In the genomic region with DNA sequence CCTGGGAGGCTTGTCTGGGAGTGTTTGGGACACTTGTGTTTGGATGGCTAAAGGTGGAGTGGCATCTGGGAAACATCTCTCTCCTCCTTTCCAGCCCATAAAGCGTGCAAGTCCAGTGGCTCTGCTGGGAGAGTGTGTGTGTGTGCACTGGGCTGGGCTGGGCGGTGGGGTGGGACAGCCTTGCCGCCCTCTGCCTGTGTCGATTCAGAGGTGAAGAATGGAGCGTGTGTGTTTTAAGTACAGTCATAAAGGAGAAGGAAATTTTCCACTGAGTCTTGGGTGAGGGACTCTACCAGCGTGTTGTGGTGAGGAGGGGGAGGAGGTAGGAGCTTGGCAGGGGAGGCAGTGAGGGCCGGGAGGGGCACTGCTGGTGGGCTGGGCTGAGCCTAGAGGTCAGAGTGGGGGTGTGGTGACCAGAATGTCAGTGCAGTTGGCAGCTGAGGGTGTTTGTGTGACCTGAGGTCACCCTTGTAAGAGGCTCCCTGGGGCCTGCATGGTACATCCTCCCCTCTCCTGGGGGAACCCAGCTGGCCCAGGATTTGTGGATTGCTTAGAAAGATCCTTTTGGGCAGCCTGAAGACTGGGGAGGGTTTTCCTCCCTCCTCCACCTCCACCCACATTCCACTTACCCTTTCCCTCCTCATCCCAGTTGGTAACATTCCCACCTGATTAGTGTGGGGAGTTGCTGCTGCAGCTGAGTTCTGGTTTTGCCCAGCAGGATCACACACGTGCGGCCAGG, we compare ENCODE assay signal across 9 cellular contexts. TPM values are rescaled to one million over a fixed set of nuclear protein-coding genes. Genes with fewer than 3 reads are reported as not detected.
DNase-seq lines count a peak whose midpoint lies in the region; ATAC-seq and TF ChIP-seq lines count a peak whose summit lies in the region.
"Had no signal": no experiment of that assay in that cellular context is flagged by ENCODE, and none has a peak within 500 bp of the region (broad histone marks: within the 10 kb centered on the region; RNA-seq: fewer than 3 reads in every experiment).

No MANE protein-coding gene starts in this region.

- H3K27ac Mint-ChIP-seq in activated T-cell treated with anti-CD3 and anti-CD28 coated beads, Interleukin-2, amount 50 U/mL, for 72 hours, result no peak overlapping the region

- no peaks in the 10 kb centered on the region for H3K9me3 ChIP-seq in right lobe of liver
- H3K9me3 ChIP-seq in thoracic aorta, result no peaks in the 10 kb centered on the region

- TF ChIP-seq CTCF in dorsolateral prefrontal cortex (IDR thresholded peaks at IDR 0.05 in 54 of 56, conservative IDR thresholded peaks at IDR 0.05 in 2 of 56; ENCODE audit: low read depth in 1 of 56, partially characterized antibody in 56 of 56) (no peak), right lobe of liver (IDR thresholded peaks at IDR 0.05) (no peak), thoracic aorta (IDR thresholded peaks at IDR 0.05) (no peak)

- H3K27me3 ChIP-seq in dorsolateral prefrontal cortex (peaks cover 0 to 4% (median 0%) of the 10 kb centered on the region in 45 donors), right lobe of liver (no peaks in the 10 kb centered on the region), thoracic aorta (replicated peaks; ENCODE audit: insufficient read depth) (no peaks in the 10 kb centered on the region)

- peak; percentile 7 to 16 (median 12) for ATAC-seq in right lobe of liver
- ATAC-seq in thoracic aorta (ENCODE audit: insufficient number of reproducible peaks, low FRiP score, low read depth), result no peak
- ATAC-seq in HG02588 (IDR thresholded peaks at IDR 0.05; ENCODE audit: unreplicated experiment), result no peak
- no peak for ATAC-seq in activated T-cell treated with anti-CD3 and anti-CD28 coated beads, Interleukin-2, amount 50 U/mL, for 72 hours (replicated peaks in 1 of 2)
- ATAC-seq in GM21367 (IDR thresholded peaks at IDR 0.05; ENCODE audit: unreplicated experiment), result no peak

- H3K27me3 Mint-ChIP-seq in activated T-cell treated with anti-CD3 and anti-CD28 coated beads, Interleukin-2, amount 50 U/mL, for 72 hours (ENCODE audit: low read depth), result peaks cover 51% of the 10 kb centered on the region

- H3K27ac ChIP-seq in dorsolateral prefrontal cortex (peak overlapping the region in 22 of 59 donors; percentile 6 to 77 (median 52)), right lobe of liver (peak overlapping the region in 2 of 3 donors; percentile 31 to 81), thoracic aorta (peak overlapping the region; percentile 45 to 74)

- H3K36me3 ChIP-seq in right lobe of liver, result no peaks in the 10 kb centered on the region
- H3K36me3 ChIP-seq in thoracic aorta, result no peaks in the 10 kb centered on the region

- DNase-seq in M059J (ENCODE audit: low read depth) (peak; percentile 64), dorsolateral prefrontal cortex (no peak), right lobe of liver (peak in 2 of 3 donors; percentile 36 to 64), thoracic aorta (ENCODE audit: low spot score) (no peak), HPDE6-E6E7 (ENCODE audit: extremely low spot score) (no peak)
- no peak for DNase-seq in activated T-cell treated with anti-CD3 and anti-CD28 coated beads, Interleukin-2, amount 50 U/mL, for 72 hours
- DNase-seq: RPMI8226 had no signal

- H3K4me1 Mint-ChIP-seq in activated T-cell treated with anti-CD3 and anti-CD28 coated beads, Interleukin-2, amount 50 U/mL, for 72 hours (ENCODE audit: low read depth), result no peaks in the 10 kb centered on the region

- H3K4me3 Mint-ChIP-seq in activated T-cell treated with anti-CD3 and anti-CD28 coated beads, Interleukin-2, amount 50 U/mL, for 72 hours, result no peak overlapping the region

- peaks cover 0 to 23% (median 10%) of the 10 kb centered on the region in 4 donors for H3K4me1 ChIP-seq in right lobe of liver
- peaks cover 0 to 46% of the 10 kb centered on the region in 2 donors for H3K4me1 ChIP-seq in thoracic aorta (ENCODE audit: control insufficient read depth in 1 of 2, low read depth in 2 of 2)

- no peaks in the 10 kb centered on the region for H3K36me3 Mint-ChIP-seq in activated T-cell treated with anti-CD3 and anti-CD28 coated beads, Interleukin-2, amount 50 U/mL, for 72 hours (ENCODE audit: insufficient read depth in 2 of 2)

- WGBS in right lobe of liver (ENCODE audit: insufficient coverage, low coverage, low lambda C conversion rate, missing lambda C conversion rate), result 49% methylated on average over 4 of the region's 9 CpGs

- TF ChIP-seq POLR2A in right lobe of liver (IDR thresholded peaks at IDR 0.05), result no peak

- intact Hi-C loops in dorsolateral prefrontal cortex (cut with DNase I) (loop anchor here in 1 of 2 donors (5.0 kb wide), 1 partner anchor 391 kb away; the partner anchor contains the start of gene RTCB), right lobe of liver (cut with DNase I) (no loop called here)

- H3K9me3 Mint-ChIP-seq in activated T-cell treated with anti-CD3 and anti-CD28 coated beads, Interleukin-2, amount 50 U/mL, for 72 hours, result no peaks in the 10 kb centered on the region

- peak overlapping the region; percentile 43 to 84 (median 69) for H3K4me3 ChIP-seq in dorsolateral prefrontal cortex
- peak overlapping the region; percentile 66 to 79 (median 71) for H3K4me3 ChIP-seq in right lobe of liver
- peak overlapping the region; percentile 77 for H3K4me3 ChIP-seq in thoracic aorta

RNA-seq across cellular contexts. Expression of gene TIMP3, which starts 1.7 kb away (rescaled TPM):
- 45.9 and 62.1 TPM in 2 replicates for total RNA-seq in M059J (2014; rRNA removed; shearing (Covaris generic))
- total RNA-seq in dorsolateral prefrontal cortex, result 100 to 1,000 TPM in 10 of 120 experiments, 10 to 100 TPM in 110; 30.5 to 155 (median 57.5) TPM
- total RNA-seq in right lobe of liver, result 10 to 100 TPM; 21.9 to 58.6 (median 52.7) TPM
- 100 to 1,000 TPM; 471 to 756 TPM for total RNA-seq in thoracic aorta
- total RNA-seq in activated T-cell treated with anti-CD3 and anti-CD28 coated beads, Interleukin-2, amount 50 U/mL, for 72 hours, result under 1 TPM in 1 of 2 donors, not detected in 1; 0.07 TPM

Comparison
In these comparisons a context has a peak if more than half of its experiments do, and no peak if none do; other contexts are left out.
1. DNase-seq: peak in M059J (single experiment) and right lobe of liver (2 of 3); none in dorsolateral prefrontal cortex (0 of 10), thoracic aorta (single experiment), HPDE6-E6E7 (single experiment) and activated T-cell treated with anti-CD3 and anti-CD28 coated beads, Interleukin-2, amount 50 U/mL, for 72 hours (0 of 2).
2. ATAC-seq: peak in right lobe of liver (4 of 4); none in thoracic aorta (single experiment), HG02588 (single experiment), activated T-cell treated with anti-CD3 and anti-CD28 coated beads, Interleukin-2, amount 50 U/mL, for 72 hours (0 of 2) and GM21367 (single experiment).
3. RNA of gene TIMP3, which starts 1.7 kb away (total RNA-seq): 471 to 756 TPM in thoracic aorta, 45.9 to 62.1 TPM in M059J, 30.5 to 155 TPM in dorsolateral prefrontal cortex and 21.9 to 58.6 TPM in right lobe of liver; 0.07 TPM in activated T-cell treated with anti-CD3 and anti-CD28 coated beads, Interleukin-2, amount 50 U/mL, for 72 hours; every median in the first group is over 10 times any median in the second.
4. Peak in every context shown above with its lines, with median percentiles within 50 percentile points of each other: H3K4me3 ChIP-seq.